Comparison of ENCODE assay signal across 8 cellular contexts in genomic region chr16:56681939-56682702, GRCh38. TPM values are rescaled to one million over a fixed set of nuclear protein-coding genes. Genes with fewer than 3 reads are reported as not detected.
DNase-seq lines count a peak whose midpoint lies in the region; ATAC-seq and TF ChIP-seq lines count a peak whose summit lies in the region.

TSS of gene MT1X (plus strand) at chr16:56682470. CDS start at chr16:56682541, 71 bp downstream.

- peak within 1 kb of the TSS; percentile 97 for H3K4me3 Mint-ChIP-seq in natural killer cell treated with Interleukin-12 subunit alpha and Interleukin-12 subunit beta and Interleukin-15 and Interleukin-18, amount 100 ng/mL, for 72 hours

- H3K36me3 ChIP-seq in DND-41 (ENCODE audit: insufficient read depth, low read length), result no peaks in the 10 kb centered on the region
- no peaks in the 10 kb centered on the region for H3K36me3 ChIP-seq in KMS-11 (ENCODE audit: insufficient read depth)
- no peaks in the 10 kb centered on the region for H3K36me3 ChIP-seq in fibroblast of lung (ENCODE audit: control insufficient read depth, insufficient read depth, low read length)

- peaks cover 24% of the 10 kb centered on the region for H3K4me1 ChIP-seq in DND-41 (ENCODE audit: insufficient read depth, low read length)
- H3K4me1 ChIP-seq in KMS-11 (ENCODE audit: low read depth, poor library complexity, severe bottlenecking), result peaks cover 8% of the 10 kb centered on the region
- H3K4me1 ChIP-seq in fibroblast of lung (ENCODE audit: control insufficient read depth, extremely low read depth, insufficient read depth, low read length), result peaks cover 4% of the 10 kb centered on the region

- H3K27ac Mint-ChIP-seq in natural killer cell treated with Interleukin-12 subunit alpha and Interleukin-12 subunit beta and Interleukin-15 and Interleukin-18, amount 100 ng/mL, for 72 hours, result peak within 1 kb of the TSS; percentile 88 to 95

- H3K9me3 ChIP-seq in DND-41 (ENCODE audit: insufficient read depth, low read length, severe bottlenecking), result no peaks in the 10 kb centered on the region
- H3K9me3 ChIP-seq in fibroblast of lung (ENCODE audit: control insufficient read depth, insufficient read depth, low read depth, low read length), result no peaks in the 10 kb centered on the region

- H2AFZ ChIP-seq in DND-41 (ENCODE audit: low read depth, low read length) (peak within 1 kb of the TSS; percentile 91), KMS-11 (ENCODE audit: low read depth) (peak within 1 kb of the TSS; percentile 99), fibroblast of lung (ENCODE audit: low read length) (peak within 1 kb of the TSS; percentile 88)

- ATAC-seq in DND-41 (ENCODE audit: insufficient read depth, low read depth) (peak; percentile 99), GM21786 (IDR thresholded peaks at IDR 0.05; ENCODE audit: unreplicated experiment) (peak; percentile 97)
- peak; percentile 97 to 98 for ATAC-seq in natural killer cell treated with Interleukin-12 subunit alpha and Interleukin-12 subunit beta and Interleukin-15 and Interleukin-18, amount 100 ng/mL, for 72 hours
- peak; percentile 98 for ATAC-seq in stimulated activated naive CD8-positive, alpha-beta T cell treated with anti-CD3 and anti-CD28 coated beads, Interleukin-15, Interleukin-2, amounts not matched to agents 100 U/mL and 50 U/mL, for 24 hours

- H3K9ac ChIP-seq in DND-41 (ENCODE audit: low read depth, low read length) (peak within 1 kb of the TSS; percentile 92), KMS-11 (peak within 1 kb of the TSS; percentile 72; the same call in 1 of the 2 replicates), fibroblast of lung (ENCODE audit: insufficient read depth, low read length) (peak within 1 kb of the TSS; percentile 35)

- H3K9me3 Mint-ChIP-seq in natural killer cell treated with Interleukin-12 subunit alpha and Interleukin-12 subunit beta and Interleukin-15 and Interleukin-18, amount 100 ng/mL, for 72 hours, result no peaks in the 10 kb centered on the region

- TF ChIP-seq CTCF in DND-41 (IDR thresholded peaks at IDR 0.05; ENCODE audit: borderline replicate concordance, extremely low read depth, low read length, poor library complexity, severe bottlenecking), result no peak
- TF ChIP-seq CTCF in KMS-11 (conservative IDR thresholded peaks at IDR 0.05; ENCODE audit: low read depth, low read length), result no peak
- TF ChIP-seq CTCF in fibroblast of lung (conservative IDR thresholded peaks at IDR 0.05 in 1 of 2, IDR thresholded peaks at IDR 0.05 in 1 of 2; ENCODE audit: low read depth in 1 of 2, low read length in 2 of 2), result no peak

- H3K4me2 ChIP-seq in DND-41 (ENCODE audit: insufficient read depth, low read length) (peak within 1 kb of the TSS; percentile 99), KMS-11 (peak within 1 kb of the TSS; percentile 98), fibroblast of lung (ENCODE audit: extremely low read depth, insufficient read depth, low read length) (peak within 1 kb of the TSS; percentile 95)

- peak within 1 kb of the TSS; percentile 90 for H3K27ac ChIP-seq in DND-41 (ENCODE audit: low read length)
- no peak within 1 kb of the TSS for H3K27ac ChIP-seq in KMS-11
- peak within 1 kb of the TSS; percentile 54 for H3K27ac ChIP-seq in fibroblast of lung (ENCODE audit: insufficient read depth, low read length)

- H3K27me3 ChIP-seq in DND-41 (ENCODE audit: insufficient read depth, low read length, poor library complexity) (peaks cover 3% of the 10 kb centered on the region), KMS-11 (ENCODE audit: insufficient read depth, low read depth) (no peaks in the 10 kb centered on the region), fibroblast of lung (ENCODE audit: control insufficient read depth, insufficient read depth, low read length) (no peaks in the 10 kb centered on the region)

- H3K36me3 Mint-ChIP-seq in natural killer cell treated with Interleukin-12 subunit alpha and Interleukin-12 subunit beta and Interleukin-15 and Interleukin-18, amount 100 ng/mL, for 72 hours, result peaks cover 4% of the 10 kb centered on the region

- H4K20me1 ChIP-seq in DND-41 (ENCODE audit: insufficient read depth, low read length), result no peaks in the 10 kb centered on the region
- H4K20me1 ChIP-seq in KMS-11 (ENCODE audit: insufficient read depth), result no peaks in the 10 kb centered on the region
- H4K20me1 ChIP-seq in fibroblast of lung (ENCODE audit: control insufficient read depth, extremely low read depth, insufficient read depth, low read length), result no peaks in the 10 kb centered on the region

- DNase-seq in DND-41 (peak; percentile 91), RPMI8226 (peak; percentile 97), fibroblast of lung (ENCODE audit: low read depth in 2 of 2) (peak; percentile 84 to 87)
- peak; percentile 62 to 80 for DNase-seq in activated T-helper 1 cell treated with anti-CD3 and anti-CD28 coated beads, Interleukin-2, amount 50 U/mL, for 16 hours (ENCODE audit: low read depth in 1 of 2, low spot score in 1 of 2)
- peak; percentile 95 for DNase-seq in natural killer cell treated with Interleukin-12 subunit alpha and Interleukin-12 subunit beta and Interleukin-15 and Interleukin-18, amount 100 ng/mL, for 72 hours (ENCODE audit: low spot score)
- peak; percentile 89 for DNase-seq in stimulated activated naive CD8-positive, alpha-beta T cell treated with anti-CD3 and anti-CD28 coated beads, Interleukin-15, Interleukin-2, amounts not matched to agents 100 U/mL and 50 U/mL, for 24 hours

- H3K4me3 ChIP-seq in DND-41 (ENCODE audit: low read depth in 1 of 2, low read length in 2 of 2) (peak within 1 kb of the TSS; percentile 90 to 93), KMS-11 (IDR thresholded peaks at IDR 0.05; ENCODE audit: insufficient read depth, low read depth, low read length) (no peak within 1 kb of the TSS), fibroblast of lung (replicated peaks in 1 of 4; ENCODE audit: control extremely low read depth in 1 of 4, insufficient read depth in 1 of 4, low read depth in 3 of 4, low read length in 4 of 4) (peak within 1 kb of the TSS; percentile 70 to 87 (median 72))

- no peaks in the 10 kb centered on the region for H3K79me2 ChIP-seq in DND-41 (ENCODE audit: insufficient read depth, low read length)
- H3K79me2 ChIP-seq in KMS-11 (ENCODE audit: insufficient read depth, low read depth), result no peaks in the 10 kb centered on the region
- no peaks in the 10 kb centered on the region for H3K79me2 ChIP-seq in fibroblast of lung (ENCODE audit: control insufficient read depth, insufficient read depth, low read length)

- no peaks in the 10 kb centered on the region for H3K27me3 Mint-ChIP-seq in natural killer cell treated with Interleukin-12 subunit alpha and Interleukin-12 subunit beta and Interleukin-15 and Interleukin-18, amount 100 ng/mL, for 72 hours

- peaks cover 23 to 36% of the 10 kb centered on the region in 2 donors for H3K4me1 Mint-ChIP-seq in natural killer cell treated with Interleukin-12 subunit alpha and Interleukin-12 subunit beta and Interleukin-15 and Interleukin-18, amount 100 ng/mL, for 72 hours (ENCODE audit: low read depth in 2 of 2)

RNA-seq across cellular contexts. Expression of gene MT1X, which starts in this region (rescaled TPM):
- 86.8 and 137 TPM in 2 replicates for total RNA-seq in fibroblast of lung
- 137 and 242 TPM in 2 replicates for polyA plus RNA-seq in fibroblast of lung
- polyA plus RNA-seq in fibroblast of lung (2012), result 103 and 139 TPM in 2 replicates
- 123 and 262 TPM in 2 replicates for polyA minus RNA-seq in fibroblast of lung (ENCODE audit: low replicate concordance)
- total RNA-seq in natural killer cell treated with Interleukin-12 subunit alpha and Interleukin-12 subunit beta and Interleukin-15 and Interleukin-18, amount 100 ng/mL, for 72 hours, result 10 to 100 TPM; 60.6 to 66.3 TPM

Comparison
In these comparisons a context has a peak if more than half of its experiments do, and no peak if none do; other contexts are left out.
1. H3K9ac ChIP-seq: peak in every context shown above with its lines; median percentile 92 in DND-41; 72 in KMS-11; 35 in fibroblast of lung.